10 cellular contexts compared by ENCODE assay signal in the genomic region with DNA sequence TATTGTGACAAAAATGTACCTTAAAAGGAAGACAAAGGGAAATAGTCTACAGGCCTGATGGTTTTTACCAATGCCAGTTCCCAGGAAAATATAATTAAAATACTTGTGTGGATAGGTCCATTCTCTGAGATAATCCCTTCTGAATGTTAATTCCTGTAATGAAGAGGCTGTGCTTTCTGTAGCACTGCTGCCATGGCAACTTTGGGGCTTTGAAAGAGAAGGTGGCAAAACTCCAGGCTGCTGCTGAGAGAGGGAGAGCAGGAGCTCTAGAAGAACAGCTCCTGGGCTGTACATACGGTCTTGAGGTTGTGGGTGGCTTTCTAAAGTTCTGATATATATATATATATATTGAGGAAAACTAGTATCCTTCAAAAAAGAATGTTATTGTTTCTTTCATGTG.
DNase-seq lines count a peak whose midpoint lies in the region; ATAC-seq and TF ChIP-seq lines count a peak whose summit lies in the region.
"Had no signal": no experiment of that assay in that cellular context is flagged by ENCODE, and none has a peak within 500 bp of the region (broad histone marks: within the 10 kb centered on the region; RNA-seq: fewer than 3 reads in every experiment).

No MANE protein-coding gene starts in this region.

- no peaks in the 10 kb centered on the region for H3K36me3 Mint-ChIP-seq in progenitor cell of endocrine pancreas (ENCODE audit: insufficient read depth)
- peaks cover 10% of the 10 kb centered on the region for H3K36me3 Mint-ChIP-seq in activated CD4-positive, alpha-beta T cell treated with anti-CD3 and anti-CD28 coated beads for 36 hours (ENCODE audit: low read depth)

- no peaks in the 10 kb centered on the region for H3K79me2 ChIP-seq in OCI-LY3 (ENCODE audit: low read length)

- DNase-seq in H7 = peak; percentile 19
- peak; percentile 78 for DNase-seq in globus pallidus (ENCODE audit: low spot score)
- DNase-seq in progenitor cell of endocrine pancreas (ENCODE audit: low spot score, unreplicated experiment) = no peak
- DNase-seq in activated CD4-positive, alpha-beta T cell treated with anti-CD3 and anti-CD28 coated beads for 36 hours = no peak
- DNase-seq in activated gamma-delta T cell (lab: John Stamatoyannopoulos, UW) = no peak

- H3K9me3 Mint-ChIP-seq in progenitor cell of endocrine pancreas (ENCODE audit: low read depth) = no peaks in the 10 kb centered on the region
- H3K9me3 Mint-ChIP-seq in activated CD4-positive, alpha-beta T cell treated with anti-CD3 and anti-CD28 coated beads for 36 hours (ENCODE audit: low read depth) = no peaks in the 10 kb centered on the region

- POLR2A ChIA-PET in activated CD4-positive, alpha-beta T cell treated with anti-CD3 and anti-CD28 coated beads for 36 hours (lab: Charles Lee) = no interaction called here

- intact Hi-C loops in activated CD4-positive, alpha-beta T cell treated with anti-CD3 and anti-CD28 coated beads for 36 hours (cut with DNase I, micrococcal nuclease) = no loop called here

- H3K4me2 ChIP-seq in OCI-LY3 (ENCODE audit: low read length) = peak overlapping the region; percentile 63

- CTCF ChIA-PET in activated CD4-positive, alpha-beta T cell treated with anti-CD3 and anti-CD28 coated beads for 36 hours (lab: Charles Lee) = interaction anchor here (1.3 kb wide), 1 partner anchor 170 kb away, joined by 3 read pairs; no protein-coding TSS in a partner anchor

- no peak for ATAC-seq in activated CD4-positive, alpha-beta T cell treated with anti-CD3 and anti-CD28 coated beads for 36 hours
- ATAC-seq in HG02571 (IDR thresholded peaks at IDR 0.05; ENCODE audit: unreplicated experiment) = no peak
- no peak for ATAC-seq in GM19397 (IDR thresholded peaks at IDR 0.05; ENCODE audit: unreplicated experiment)

- H2AFZ ChIP-seq in OCI-LY3 (ENCODE audit: low read depth, low read length) = no peak overlapping the region

- peak overlapping the region; percentile 27 for H3K27ac Mint-ChIP-seq in progenitor cell of endocrine pancreas
- no peak overlapping the region for H3K27ac Mint-ChIP-seq in activated CD4-positive, alpha-beta T cell treated with anti-CD3 and anti-CD28 coated beads for 36 hours

- no peak overlapping the region for H3K4me3 Mint-ChIP-seq in progenitor cell of endocrine pancreas (ENCODE audit: low read depth)
- H3K4me3 Mint-ChIP-seq in activated CD4-positive, alpha-beta T cell treated with anti-CD3 and anti-CD28 coated beads for 36 hours = no peak overlapping the region

- H3K9me3 ChIP-seq in OCI-LY3 (ENCODE audit: insufficient read depth, low read length) = no peaks in the 10 kb centered on the region
- H3K9me3 ChIP-seq: vagina had no signal

- H3K27me3 Mint-ChIP-seq in progenitor cell of endocrine pancreas = no peaks in the 10 kb centered on the region
- no peaks in the 10 kb centered on the region for H3K27me3 Mint-ChIP-seq in activated CD4-positive, alpha-beta T cell treated with anti-CD3 and anti-CD28 coated beads for 36 hours

- H3K9ac ChIP-seq in OCI-LY3 (ENCODE audit: low read length) = no peak overlapping the region

- no peak for TF ChIP-seq CTCF in OCI-LY3 (IDR thresholded peaks at IDR 0.05; ENCODE audit: low read depth, low read length)
- TF ChIP-seq CTCF in progenitor cell of endocrine pancreas (IDR thresholded peaks at IDR 0.05; ENCODE audit: unreplicated experiment) = no peak

- H3K4me1 ChIP-seq in OCI-LY3 (ENCODE audit: low read length) = peaks cover 23% of the 10 kb centered on the region
- H3K4me1 ChIP-seq: vagina had no signal

- no peak overlapping the region for H3K27ac ChIP-seq in OCI-LY3 (ENCODE audit: low read length)
- H3K27ac ChIP-seq: epithelial cell of prostate, vagina had no signal

- H3K27me3 ChIP-seq in H7 (ENCODE audit: control insufficient read depth, insufficient read depth, low read length) (no peaks in the 10 kb centered on the region), OCI-LY3 (ENCODE audit: low read depth, low read length) (no peaks in the 10 kb centered on the region)
- H3K27me3 ChIP-seq: vagina had no signal

- H4K20me1 ChIP-seq in OCI-LY3 (ENCODE audit: insufficient read depth, low read length) = no peaks in the 10 kb centered on the region

- H3K4me3 ChIP-seq in H7 (ENCODE audit: insufficient read depth, low read depth, low read length) = no peak overlapping the region
- no peak overlapping the region for H3K4me3 ChIP-seq in OCI-LY3 (ENCODE audit: low read length)
- H3K4me3 ChIP-seq: vagina had no signal

- H3K36me3 ChIP-seq in H7 (replicated peaks; ENCODE audit: control insufficient read depth, insufficient read depth, low read length) = no peaks in the 10 kb centered on the region
- no peaks in the 10 kb centered on the region for H3K36me3 ChIP-seq in OCI-LY3 (replicated peaks; ENCODE audit: low read depth, low read length)

- peaks cover 10% of the 10 kb centered on the region for H3K4me1 Mint-ChIP-seq in progenitor cell of endocrine pancreas (ENCODE audit: low read depth)
- no peaks in the 10 kb centered on the region for H3K4me1 Mint-ChIP-seq in activated CD4-positive, alpha-beta T cell treated with anti-CD3 and anti-CD28 coated beads for 36 hours

Comparison
In these comparisons a context has a peak if more than half of its experiments do, and no peak if none do; other contexts are left out.
1. DNase-seq: peak in H7 (single experiment) and globus pallidus (single experiment); none in progenitor cell of endocrine pancreas (single experiment), activated CD4-positive, alpha-beta T cell treated with anti-CD3 and anti-CD28 coated beads for 36 hours (single experiment) and activated gamma-delta T cell (single experiment).